Comparison of ENCODE assay signal across 19 cellular contexts in genomic region chr6:25596928-25597818, GRCh38.
A peak's percentile ranks its signal among the peaks of the same experiment; 100 is the strongest.
DNase-seq lines count a peak whose midpoint lies in the region; ATAC-seq lines count a peak whose summit lies in the region.
"Had no signal": no experiment of that assay in that cellular context is flagged by ENCODE, and none has a peak within 500 bp of the region (broad histone marks: within the 10 kb centered on the region; RNA-seq: fewer than 3 reads in every experiment).

No MANE protein-coding gene starts in this region.

- DNase-seq in DMS53 treated with DMSO at 0.1 percent for 48 hours (lab: John Stamatoyannopoulos, UW; ENCODE audit: unreplicated experiment) (peak; percentile 14), HuH-7.5 (ENCODE audit: low spot score) (peak; percentile 17), fibroblast of peridontal ligament (ENCODE audit: extremely low read depth) (peak; percentile 13), NCI-H1930 (lab: John Stamatoyannopoulos, UW) (no peak), NAMALWA (ENCODE audit: low spot score) (no peak), NCI-H2107 (lab: John Stamatoyannopoulos, UW) (no peak)
- DNase-seq in stimulated activated effector memory CD8-positive, alpha-beta T cell treated with anti-CD3 and anti-CD28 coated beads, Interleukin-12 subunit alpha, Interleukin-12 subunit beta, amount 100 ng/mL, for 72 hours (ENCODE audit: low spot score in 2 of 2), result no peak
- DNase-seq: COR-L47, DMS 273 treated with DMSO at 0.1 percent for 48 hours, GF-D8, KG1, MV-4-11, NCI-H1417, NCI-H2029, NCI-H2171, NCI-H774, SW 1271 had no signal

- H3K36me3 Mint-ChIP-seq in stimulated activated effector memory CD8-positive, alpha-beta T cell treated with anti-CD3 and anti-CD28 coated beads, Interleukin-12 subunit alpha, Interleukin-12 subunit beta, amount 100 ng/mL, for 72 hours, result no peaks in the 10 kb centered on the region

- H3K4me1 Mint-ChIP-seq in stimulated activated effector memory CD8-positive, alpha-beta T cell treated with anti-CD3 and anti-CD28 coated beads, Interleukin-12 subunit alpha, Interleukin-12 subunit beta, amount 100 ng/mL, for 72 hours, result no peaks in the 10 kb centered on the region
- H3K4me1 Mint-ChIP-seq: B cell had no signal

- H3K4me3 Mint-ChIP-seq in stimulated activated effector memory CD8-positive, alpha-beta T cell treated with anti-CD3 and anti-CD28 coated beads, Interleukin-12 subunit alpha, Interleukin-12 subunit beta, amount 100 ng/mL, for 72 hours, result no peak overlapping the region
- H3K4me3 Mint-ChIP-seq: B cell had no signal

- no peaks in the 10 kb centered on the region for H3K9me3 Mint-ChIP-seq in stimulated activated effector memory CD8-positive, alpha-beta T cell treated with anti-CD3 and anti-CD28 coated beads, Interleukin-12 subunit alpha, Interleukin-12 subunit beta, amount 100 ng/mL, for 72 hours

- ATAC-seq in stimulated activated effector memory CD8-positive, alpha-beta T cell treated with anti-CD3 and anti-CD28 coated beads, Interleukin-12 subunit alpha, Interleukin-12 subunit beta, amount 100 ng/mL, for 72 hours, result no peak
- ATAC-seq: Right ventricle myocardium inferior had no signal

- H3K27ac Mint-ChIP-seq in stimulated activated effector memory CD8-positive, alpha-beta T cell treated with anti-CD3 and anti-CD28 coated beads, Interleukin-12 subunit alpha, Interleukin-12 subunit beta, amount 100 ng/mL, for 72 hours, result peak overlapping the region; percentile 7
- H3K27ac Mint-ChIP-seq: B cell had no signal

Comparison
In these comparisons a context has a peak if more than half of its experiments do, and no peak if none do; other contexts are left out.
1. DNase-seq: peak in DMS53 treated with DMSO at 0.1 percent for 48 hours (single experiment), HuH-7.5 (single experiment) and fibroblast of peridontal ligament (single experiment); none in stimulated activated effector memory CD8-positive, alpha-beta T cell treated with anti-CD3 and anti-CD28 coated beads, Interleukin-12 subunit alpha, Interleukin-12 subunit beta, amount 100 ng/mL, for 72 hours (0 of 2), NCI-H1930 (0 of 2), NAMALWA (single experiment) and NCI-H2107 (single experiment).